25 cellular contexts compared by ENCODE assay signal in the genomic region with DNA sequence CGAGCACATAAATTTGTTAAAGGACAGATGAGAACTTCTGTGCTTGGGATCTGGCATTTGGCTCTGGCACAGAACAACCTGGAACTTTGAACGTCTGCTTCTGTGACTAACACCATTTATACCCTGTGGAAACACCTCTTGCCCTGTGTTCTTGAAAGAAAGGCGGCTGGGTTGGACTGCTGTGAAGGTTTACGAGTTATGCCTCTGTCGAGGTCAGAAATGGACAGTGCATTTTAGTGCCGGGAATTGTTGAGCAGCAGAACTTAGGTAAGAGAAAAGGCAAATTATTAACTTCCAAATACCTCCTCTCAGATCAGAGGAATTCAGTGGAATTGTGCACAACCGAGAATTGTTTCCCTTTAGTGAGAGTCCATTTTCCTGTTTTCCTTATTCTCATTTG. TPM values are rescaled to one million over a fixed set of nuclear protein-coding genes. Genes with fewer than 3 reads are reported as not detected.
DNase-seq lines count a peak whose midpoint lies in the region; ATAC-seq and TF ChIP-seq lines count a peak whose summit lies in the region.
"Had no signal": no experiment of that assay in that cellular context is flagged by ENCODE, and none has a peak within 500 bp of the region (broad histone marks: within the 10 kb centered on the region; RNA-seq: fewer than 3 reads in every experiment).

No MANE protein-coding gene starts in this region.

- H3K4me1 ChIP-seq in GM23338 (ENCODE audit: insufficient read depth) (no peaks in the 10 kb centered on the region), left lung (peaks cover 0 to 7% of the 10 kb centered on the region in 2 donors), SJCRH30 (no peaks in the 10 kb centered on the region)

- H3K4me3 ChIP-seq in GM23338: no peak overlapping the region
- H3K4me3 ChIP-seq in left lung: no peak overlapping the region
- H3K4me3 ChIP-seq in SJCRH30: no peak overlapping the region
- H3K4me3 ChIP-seq: BLaER1 treated with 17β-estradiol and CSF1 and Interleukin-3, amounts not matched to agents 10 nM and 100 nM; GM12878; GM23248 had no signal

- no peaks in the 10 kb centered on the region for H3K9me2 ChIP-seq in GM23338 (ENCODE audit: insufficient read depth)

- H3K9me3 ChIP-seq in left lung (no peaks in the 10 kb centered on the region), SJCRH30 (replicated peaks) (no peaks in the 10 kb centered on the region)
- H3K9me3 ChIP-seq: BLaER1 treated with 17β-estradiol and CSF1 and Interleukin-3, amounts not matched to agents 10 nM and 100 nM had no signal

- intact Hi-C loops in left lung (cut with DNase I): no loop called here

- H3K4me2 ChIP-seq in GM23338: no peak overlapping the region
- H3K4me2 ChIP-seq: BLaER1 treated with 17β-estradiol and CSF1 and Interleukin-3, amounts not matched to agents 10 nM and 100 nM had no signal

- CTCF ChIA-PET in T-cell (lab: Charles Lee): no interaction called here

- no peaks in the 10 kb centered on the region for H3K9me3 Mint-ChIP-seq in GM23338
- no peaks in the 10 kb centered on the region for H3K9me3 Mint-ChIP-seq in T-cell
- H3K9me3 Mint-ChIP-seq: CD8-positive, alpha-beta memory T cell had no signal

- H3K27ac ChIP-seq in GM23338 (ENCODE audit: low read depth) (no peak overlapping the region), left lung (no peak overlapping the region), SJCRH30 (no peak overlapping the region)
- H3K27ac ChIP-seq: BLaER1 treated with 17β-estradiol and CSF1 and Interleukin-3, amounts not matched to agents 10 nM and 100 nM; GM23248 had no signal

- ATAC-seq in GM23338 (no peak), left lung (peak; percentile 47), T-cell (replicated peaks in 1 of 4) (no peak), HG03460 (IDR thresholded peaks at IDR 0.05; ENCODE audit: unreplicated experiment) (no peak)
- ATAC-seq: GM12878 had no signal

- TF ChIP-seq CTCF in GM23338 (conservative IDR thresholded peaks at IDR 0.05; ENCODE audit: low read depth in 2 of 2) (no peak), left lung (IDR thresholded peaks at IDR 0.05) (no peak)

- no peaks in the 10 kb centered on the region for H3K36me3 Mint-ChIP-seq in GM23338 (ENCODE audit: low read depth)
- H3K36me3 Mint-ChIP-seq in T-cell: no peaks in the 10 kb centered on the region
- H3K36me3 Mint-ChIP-seq: CD8-positive, alpha-beta memory T cell had no signal

- no peaks in the 10 kb centered on the region for H3K4me1 Mint-ChIP-seq in GM23338
- peaks cover 0 to 5% (median 0%) of the 10 kb centered on the region in 3 donors for H3K4me1 Mint-ChIP-seq in T-cell

- H2AFZ ChIP-seq in GM23338: 0 out of 2 replicates have a peak overlapping the region, but pooled peaks have one; percentile 28
- H2AFZ ChIP-seq: GM23248 had no signal

- H3K4me3 Mint-ChIP-seq in GM23338 (no peak overlapping the region), T-cell (no peak overlapping the region)
- H3K4me3 Mint-ChIP-seq: CD8-positive, alpha-beta memory T cell had no signal

- H3K27ac Mint-ChIP-seq in GM23338 (no peak overlapping the region), T-cell (no peak overlapping the region)

- H3K36me3 ChIP-seq in GM23338 (ENCODE audit: insufficient read depth) (no peaks in the 10 kb centered on the region), left lung (no peaks in the 10 kb centered on the region), SJCRH30 (no peaks in the 10 kb centered on the region)
- H3K36me3 ChIP-seq: BLaER1 treated with 17β-estradiol and CSF1 and Interleukin-3, amounts not matched to agents 10 nM and 100 nM had no signal

- no peaks in the 10 kb centered on the region for H3F3A ChIP-seq in GM23338 (replicated peaks; ENCODE audit: low read depth)

- no peaks in the 10 kb centered on the region for H3K27me3 ChIP-seq in GM23338 (ENCODE audit: insufficient read depth)
- no peaks in the 10 kb centered on the region for H3K27me3 ChIP-seq in left lung
- peaks cover 3% of the 10 kb centered on the region; the same call in 1 of the 2 replicates for H3K27me3 ChIP-seq in SJCRH30
- H3K27me3 ChIP-seq: BLaER1 treated with 17β-estradiol and CSF1 and Interleukin-3, amounts not matched to agents 10 nM and 100 nM had no signal

- H4K20me1 ChIP-seq in GM23338 (replicated peaks; ENCODE audit: insufficient read depth): no peaks in the 10 kb centered on the region
- H4K20me1 ChIP-seq: BLaER1 treated with 17β-estradiol and CSF1 and Interleukin-3, amounts not matched to agents 10 nM and 100 nM had no signal

- POLR2A ChIA-PET in T-cell (lab: Charles Lee): interaction anchor here in 1 of 2 donors (1.0 kb wide), 1 partner anchor 14 kb away, joined by 3 read pairs; a partner anchor contains a TSS

- no peak for DNase-seq in GM23338 (ENCODE audit: low spot score)
- DNase-seq in glomerular visceral epithelial cell (ENCODE audit: extremely low spot score): peak; percentile 52
- DNase-seq in left lung: no peak
- peak; percentile 99 for DNase-seq in renal cortical epithelial cell (ENCODE audit: low read depth)
- DNase-seq in T-cell: no peak
- no peak for DNase-seq in NOMO-1 treated with dmso at 0.1 percent for 144 hours (lab: John Stamatoyannopoulos, UW; ENCODE audit: unreplicated experiment)
- DNase-seq in SJCRH30: no peak
- DNase-seq: CD8-positive, alpha-beta memory T cell; DMS 273 treated with DMSO at 0.1 percent for 48 hours; GDM1; GM23248; Karpas-422; MM.1S; NCI-H1105; NCI-H1930; NCI-H2171; NCI-H446; NCI-H69; NK-92 treated with Interleukin-12 subunit alpha and Interleukin-12 subunit beta, amount 100 ng/mL, for 24 hours; OCI-M1; RPMI8226; SIG-M5 had no signal

- no peaks in the 10 kb centered on the region for H3K27me3 Mint-ChIP-seq in GM23338 (ENCODE audit: insufficient read depth, low read depth, poor library complexity)
- H3K27me3 Mint-ChIP-seq in T-cell: no peaks in the 10 kb centered on the region
- H3K27me3 Mint-ChIP-seq: CD8-positive, alpha-beta memory T cell had no signal

- no peaks in the 10 kb centered on the region for H3K79me2 ChIP-seq in GM23338 (replicated peaks; ENCODE audit: insufficient read depth)

TF ChIP-seq in GM23338, 12 proteins besides CTCF, POLR2A, EP300 and RAD21 (continues in another document):
- TF ChIP-seq JUNB (IDR thresholded peaks at IDR 0.05; ENCODE audit: unreplicated experiment) (no peak), EZH2 (IDR thresholded peaks at IDR 0.05; ENCODE audit: low read depth, unreplicated experiment) (no peak), CREB1 (CRISPR knock-in tag; IDR thresholded peaks at IDR 0.05; ENCODE audit: low read depth) (no peak), EZH2phosphoT487 (IDR thresholded peaks at IDR 0.05; ENCODE audit: unreplicated experiment) (no peak), ZNF331 (CRISPR knock-in tag; IDR thresholded peaks at IDR 0.05; ENCODE audit: low read depth) (no peak), ZNF114 (CRISPR knock-in tag; IDR thresholded peaks at IDR 0.05) (no peak)
- TF ChIP-seq, protein P1, sequence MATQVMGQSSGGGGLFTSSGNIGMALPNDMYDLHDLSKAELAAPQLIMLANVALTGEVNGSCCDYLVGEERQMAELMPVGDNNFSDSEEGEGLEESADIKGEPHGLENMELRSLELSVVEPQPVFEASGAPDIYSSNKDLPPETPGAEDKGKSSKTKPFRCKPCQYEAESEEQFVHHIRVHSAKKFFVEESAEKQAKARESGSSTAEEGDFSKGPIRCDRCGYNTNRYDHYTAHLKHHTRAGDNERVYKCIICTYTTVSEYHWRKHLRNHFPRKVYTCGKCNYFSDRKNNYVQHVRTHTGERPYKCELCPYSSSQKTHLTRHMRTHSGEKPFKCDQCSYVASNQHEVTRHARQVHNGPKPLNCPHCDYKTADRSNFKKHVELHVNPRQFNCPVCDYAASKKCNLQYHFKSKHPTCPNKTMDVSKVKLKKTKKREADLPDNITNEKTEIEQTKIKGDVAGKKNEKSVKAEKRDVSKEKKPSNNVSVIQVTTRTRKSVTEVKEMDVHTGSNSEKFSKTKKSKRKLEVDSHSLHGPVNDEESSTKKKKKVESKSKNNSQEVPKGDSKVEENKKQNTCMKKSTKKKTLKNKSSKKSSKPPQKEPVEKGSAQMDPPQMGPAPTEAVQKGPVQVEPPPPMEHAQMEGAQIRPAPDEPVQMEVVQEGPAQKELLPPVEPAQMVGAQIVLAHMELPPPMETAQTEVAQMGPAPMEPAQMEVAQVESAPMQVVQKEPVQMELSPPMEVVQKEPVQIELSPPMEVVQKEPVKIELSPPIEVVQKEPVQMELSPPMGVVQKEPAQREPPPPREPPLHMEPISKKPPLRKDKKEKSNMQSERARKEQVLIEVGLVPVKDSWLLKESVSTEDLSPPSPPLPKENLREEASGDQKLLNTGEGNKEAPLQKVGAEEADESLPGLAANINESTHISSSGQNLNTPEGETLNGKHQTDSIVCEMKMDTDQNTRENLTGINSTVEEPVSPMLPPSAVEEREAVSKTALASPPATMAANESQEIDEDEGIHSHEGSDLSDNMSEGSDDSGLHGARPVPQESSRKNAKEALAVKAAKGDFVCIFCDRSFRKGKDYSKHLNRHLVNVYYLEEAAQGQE (IDR thresholded peaks at IDR 0.05; ENCODE audit: unreplicated experiment): no peak
- TF ChIP-seq, protein P2, sequence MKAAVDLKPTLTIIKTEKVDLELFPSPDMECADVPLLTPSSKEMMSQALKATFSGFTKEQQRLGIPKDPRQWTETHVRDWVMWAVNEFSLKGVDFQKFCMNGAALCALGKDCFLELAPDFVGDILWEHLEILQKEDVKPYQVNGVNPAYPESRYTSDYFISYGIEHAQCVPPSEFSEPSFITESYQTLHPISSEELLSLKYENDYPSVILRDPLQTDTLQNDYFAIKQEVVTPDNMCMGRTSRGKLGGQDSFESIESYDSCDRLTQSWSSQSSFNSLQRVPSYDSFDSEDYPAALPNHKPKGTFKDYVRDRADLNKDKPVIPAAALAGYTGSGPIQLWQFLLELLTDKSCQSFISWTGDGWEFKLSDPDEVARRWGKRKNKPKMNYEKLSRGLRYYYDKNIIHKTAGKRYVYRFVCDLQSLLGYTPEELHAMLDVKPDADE (IDR thresholded peaks at IDR 0.05): no peak

RNA-seq across cellular contexts. Expression of a gene that starts 14.1 kb away (rescaled TPM):
- total RNA-seq in GM23338 (2014; rRNA removed; shearing (Covaris generic)): 16.7 and 26.7 TPM in 2 replicates
- 24.7 and 30.4 TPM in 2 replicates for polyA plus RNA-seq in GM23338 (2016; fragmentation: Nextera tagmentation; extraction: Ambion mirVana)
- total RNA-seq in left lung (10 to 100 TPM; 22.8 to 25.4 TPM), renal cortical epithelial cell (22.4 and 43.0 TPM in 2 replicates), T-cell (10 to 100 TPM; 13.6 to 27.4 (median 22.6) TPM)
- 36.4 and 43.8 TPM in 2 replicates for total RNA-seq in SJCRH30 (2014; rRNA removed; shearing (Covaris generic))

RNA-seq across cellular contexts. Expression of a gene that starts 18.6 kb away (rescaled TPM):
- total RNA-seq in GM23338 (2014; rRNA removed; shearing (Covaris generic)): 12.0 and 17.8 TPM in 2 replicates
- polyA plus RNA-seq in GM23338 (2016; fragmentation: Nextera tagmentation; extraction: Ambion mirVana): 2.1 and 2.2 TPM in 2 replicates
- total RNA-seq in left lung: 10 to 100 TPM; 51.2 to 69.4 TPM
- total RNA-seq in renal cortical epithelial cell: 20.7 and 61.9 TPM in 2 replicates
- total RNA-seq in T-cell: 10 to 100 TPM in 3 of 5 donors, 1 to 10 TPM in 2; 8.9 to 11.7 (median 10.0) TPM
- 23.3 and 24.8 TPM in 2 replicates for total RNA-seq in SJCRH30 (2014; rRNA removed; shearing (Covaris generic))

Comparison
In these comparisons a context has a peak if more than half of its experiments do, and no peak if none do; other contexts are left out.
1. DNase-seq: peak in glomerular visceral epithelial cell (single experiment) and renal cortical epithelial cell (single experiment); none in GM23338 (single experiment), left lung (0 of 2), T-cell (0 of 34), NOMO-1 treated with dmso at 0.1 percent for 144 hours (single experiment) and SJCRH30 (0 of 2).